ENCODE assay signal across 1 cellular context in genomic region chr3:25584011-25584789, GRCh38.
TF ChIP-seq lines count a peak whose summit lies in the region.

No MANE protein-coding gene starts in this region.

TF ChIP-seq in GM23338, 12 proteins besides CTCF, POLR2A, EP300 and RAD21 (continued from another document):
- TF ChIP-seq, protein P1, sequence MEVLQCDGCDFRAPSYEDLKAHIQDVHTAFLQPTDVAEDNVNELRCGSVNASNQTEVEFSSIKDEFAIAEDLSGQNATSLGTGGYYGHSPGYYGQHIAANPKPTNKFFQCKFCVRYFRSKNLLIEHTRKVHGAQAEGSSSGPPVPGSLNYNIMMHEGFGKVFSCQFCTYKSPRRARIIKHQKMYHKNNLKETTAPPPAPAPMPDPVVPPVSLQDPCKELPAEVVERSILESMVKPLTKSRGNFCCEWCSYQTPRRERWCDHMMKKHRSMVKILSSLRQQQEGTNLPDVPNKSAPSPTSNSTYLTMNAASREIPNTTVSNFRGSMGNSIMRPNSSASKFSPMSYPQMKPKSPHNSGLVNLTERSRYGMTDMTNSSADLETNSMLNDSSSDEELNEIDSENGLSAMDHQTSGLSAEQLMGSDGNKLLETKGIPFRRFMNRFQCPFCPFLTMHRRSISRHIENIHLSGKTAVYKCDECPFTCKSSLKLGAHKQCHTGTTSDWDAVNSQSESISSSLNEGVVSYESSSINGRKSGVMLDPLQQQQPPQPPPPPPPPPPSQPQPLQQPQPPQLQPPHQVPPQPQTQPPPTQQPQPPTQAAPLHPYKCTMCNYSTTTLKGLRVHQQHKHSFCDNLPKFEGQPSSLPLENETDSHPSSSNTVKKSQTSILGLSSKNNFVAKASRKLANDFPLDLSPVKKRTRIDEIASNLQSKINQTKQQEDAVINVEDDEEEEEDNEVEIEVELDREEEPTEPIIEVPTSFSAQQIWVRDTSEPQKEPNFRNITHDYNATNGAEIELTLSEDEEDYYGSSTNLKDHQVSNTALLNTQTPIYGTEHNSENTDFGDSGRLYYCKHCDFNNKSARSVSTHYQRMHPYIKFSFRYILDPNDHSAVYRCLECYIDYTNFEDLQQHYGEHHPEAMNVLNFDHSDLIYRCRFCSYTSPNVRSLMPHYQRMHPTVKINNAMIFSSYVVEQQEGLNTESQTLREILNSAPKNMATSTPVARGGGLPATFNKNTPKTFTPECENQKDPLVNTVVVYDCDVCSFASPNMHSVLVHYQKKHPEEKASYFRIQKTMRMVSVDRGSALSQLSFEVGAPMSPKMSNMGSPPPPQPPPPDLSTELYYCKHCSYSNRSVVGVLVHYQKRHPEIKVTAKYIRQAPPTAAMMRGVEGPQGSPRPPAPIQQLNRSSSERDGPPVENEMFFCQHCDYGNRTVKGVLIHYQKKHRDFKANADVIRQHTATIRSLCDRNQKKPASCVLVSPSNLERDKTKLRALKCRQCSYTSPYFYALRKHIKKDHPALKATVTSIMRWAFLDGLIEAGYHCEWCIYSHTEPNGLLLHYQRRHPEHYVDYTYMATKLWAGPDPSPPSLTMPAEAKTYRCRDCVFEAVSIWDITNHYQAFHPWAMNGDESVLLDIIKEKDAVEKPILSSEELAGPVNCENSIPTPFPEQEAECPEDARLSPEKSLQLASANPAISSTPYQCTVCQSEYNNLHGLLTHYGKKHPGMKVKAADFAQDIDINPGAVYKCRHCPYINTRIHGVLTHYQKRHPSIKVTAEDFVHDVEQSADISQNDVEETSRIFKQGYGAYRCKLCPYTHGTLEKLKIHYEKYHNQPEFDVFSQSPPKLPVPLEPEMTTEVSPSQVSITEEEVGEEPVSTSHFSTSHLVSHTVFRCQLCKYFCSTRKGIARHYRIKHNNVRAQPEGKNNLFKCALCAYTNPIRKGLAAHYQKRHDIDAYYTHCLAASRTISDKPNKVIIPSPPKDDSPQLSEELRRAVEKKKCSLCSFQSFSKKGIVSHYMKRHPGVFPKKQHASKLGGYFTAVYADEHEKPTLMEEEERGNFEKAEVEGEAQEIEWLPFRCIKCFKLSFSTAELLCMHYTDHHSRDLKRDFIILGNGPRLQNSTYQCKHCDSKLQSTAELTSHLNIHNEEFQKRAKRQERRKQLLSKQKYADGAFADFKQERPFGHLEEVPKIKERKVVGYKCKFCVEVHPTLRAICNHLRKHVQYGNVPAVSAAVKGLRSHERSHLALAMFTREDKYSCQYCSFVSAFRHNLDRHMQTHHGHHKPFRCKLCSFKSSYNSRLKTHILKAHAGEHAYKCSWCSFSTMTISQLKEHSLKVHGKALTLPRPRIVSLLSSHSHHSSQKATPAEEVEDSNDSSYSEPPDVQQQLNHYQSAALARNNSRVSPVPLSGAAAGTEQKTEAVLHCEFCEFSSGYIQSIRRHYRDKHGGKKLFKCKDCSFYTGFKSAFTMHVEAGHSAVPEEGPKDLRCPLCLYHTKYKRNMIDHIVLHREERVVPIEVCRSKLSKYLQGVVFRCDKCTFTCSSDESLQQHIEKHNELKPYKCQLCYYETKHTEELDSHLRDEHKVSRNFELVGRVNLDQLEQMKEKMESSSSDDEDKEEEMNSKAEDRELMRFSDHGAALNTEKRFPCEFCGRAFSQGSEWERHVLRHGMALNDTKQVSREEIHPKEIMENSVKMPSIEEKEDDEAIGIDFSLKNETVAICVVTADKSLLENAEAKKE (CRISPR knock-in tag; IDR thresholded peaks at IDR 0.05), result no peak
- TF ChIP-seq EZH2 (IDR thresholded peaks at IDR 0.05; ENCODE audit: low read depth, unreplicated experiment), result no peak
- TF ChIP-seq EZH2phosphoT487 (IDR thresholded peaks at IDR 0.05; ENCODE audit: unreplicated experiment), result no peak
